12 cellular contexts compared by ENCODE assay signal in genomic region chr5:69416180-69416579, GRCh38. TPM values are rescaled to one million over a fixed set of nuclear protein-coding genes. Genes with fewer than 3 reads are reported as not detected.
DNase-seq lines count a peak whose midpoint lies in the region; ATAC-seq and TF ChIP-seq lines count a peak whose summit lies in the region.
"Had no signal": no experiment of that assay in that cellular context is flagged by ENCODE, and none has a peak within 500 bp of the region (broad histone marks: within the 10 kb centered on the region; RNA-seq: fewer than 3 reads in every experiment).

No MANE protein-coding gene starts in this region.

- TSS peak; percentile 58 for BruUV-seq in Caco-2 (replicated peaks; lab: Mats Ljungman, UMichigan)

- TF ChIP-seq CTCF in Caco-2 (IDR thresholded peaks at IDR 0.05; ENCODE audit: insufficient read depth in 1 of 2, low read depth in 1 of 2, low read length in 1 of 2, severe bottlenecking in 1 of 2, unreplicated experiment in 1 of 2) (no peak), Peyer's patch (IDR thresholded peaks at IDR 0.05) (no peak), chondrocyte (IDR thresholded peaks at IDR 0.05) (no peak)

- H3K27me3 Mint-ChIP-seq in Caco-2 (ENCODE audit: insufficient read depth, unreplicated experiment) = no peaks in the 10 kb centered on the region
- no peaks in the 10 kb centered on the region for H3K27me3 Mint-ChIP-seq in chondrocyte (ENCODE audit: low read depth)

- H3K27me3 ChIP-seq in Caco-2 (replicated peaks; ENCODE audit: control insufficient read depth, insufficient read depth, low read length) = no peaks in the 10 kb centered on the region
- H3K27me3 ChIP-seq in Peyer's patch = no peaks in the 10 kb centered on the region
- H3K27me3 ChIP-seq: adrenal gland had no signal

- H3K4me3 Mint-ChIP-seq in Caco-2 (ENCODE audit: unreplicated experiment) = peak overlapping the region; percentile 92
- H3K4me3 Mint-ChIP-seq in chondrocyte (ENCODE audit: unreplicated experiment) = no peak overlapping the region

- peak overlapping the region; percentile 93 for H3K27ac Mint-ChIP-seq in Caco-2 (ENCODE audit: unreplicated experiment)
- H3K27ac Mint-ChIP-seq in chondrocyte (ENCODE audit: unreplicated experiment) = no peak overlapping the region

- peaks cover 9% of the 10 kb centered on the region for H3K4me1 ChIP-seq in Caco-2
- H3K4me1 ChIP-seq in Peyer's patch = no peaks in the 10 kb centered on the region
- H3K4me1 ChIP-seq: adrenal gland had no signal

- H3K4me1 Mint-ChIP-seq in Caco-2 (ENCODE audit: low read depth, unreplicated experiment) = peaks cover 29% of the 10 kb centered on the region
- no peaks in the 10 kb centered on the region for H3K4me1 Mint-ChIP-seq in chondrocyte (ENCODE audit: low read depth)

- peak overlapping the region in 2 of 4 donors; percentile 90 to 96 for H3K27ac ChIP-seq in Peyer's patch
- H3K27ac ChIP-seq: adrenal gland had no signal

- H3K4me3 ChIP-seq in Caco-2 (ENCODE audit: low read depth, low read length) = peak overlapping the region; percentile 81
- H3K4me3 ChIP-seq in Peyer's patch = peak overlapping the region in 3 of 4 donors; percentile 55 to 88 (median 78)
- H3K4me3 ChIP-seq: K562 had no signal

- DNase-seq in Caco-2 = no peak
- no peak for DNase-seq in Peyer's patch
- DNase-seq in kidney tubule cell (ENCODE audit: low spot score) = peak; percentile 16
- DNase-seq in chondrocyte (ENCODE audit: low spot score) = no peak
- no peak for DNase-seq in ecto neural progenitor cell (ENCODE audit: low spot score)
- DNase-seq: adrenal gland; GF-D8; hippocampal formation; SIG-M5; stimulated activated CD4-positive, alpha-beta T cell treated with anti-CD3 and anti-CD28 coated beads, Interleukin-2, amount 100 ng/mL, for 48 hours had no signal

- intact Hi-C loops in Caco-2 (cut with micrococcal nuclease; ENCODE audit: unreplicated experiment) = loop anchor here (2.0 to 5.0 kb wide), 2 partner anchors 17 to 49 kb away; partner anchors contain the start of genes AK6, RAD17 and TAF9

- CTCF ChIA-PET in Caco-2 (lab: Charles Lee) = no interaction called here

- H3K36me3 ChIP-seq in Caco-2 (ENCODE audit: control insufficient read depth, insufficient read depth, low read length) (peaks cover 3% of the 10 kb centered on the region; the same call in 1 of the 2 replicates), Peyer's patch (peaks cover 0 to 21% (median 0%) of the 10 kb centered on the region in 3 donors)

- H3K9me3 ChIP-seq in Caco-2 (0 out of 2 replicates have a peak, but pooled peaks cover under 1% of the 10 kb centered on the region), Peyer's patch (no peaks in the 10 kb centered on the region)
- H3K9me3 ChIP-seq: adrenal gland had no signal

- POLR2A ChIA-PET in Caco-2 (lab: Charles Lee) = interaction anchor here (1.1 kb wide), 1 partner anchor 36 kb away, joined by 4 read pairs; no protein-coding TSS in a partner anchor

- no peak for TF ChIP-seq POLR2A in Peyer's patch (IDR thresholded peaks at IDR 0.05)

- H3K36me3 Mint-ChIP-seq in Caco-2 (ENCODE audit: insufficient read depth, unreplicated experiment) (peaks cover 52% of the 10 kb centered on the region), chondrocyte (ENCODE audit: low read depth) (peaks cover 21% of the 10 kb centered on the region)

- H3K9me3 Mint-ChIP-seq in Caco-2 (ENCODE audit: unreplicated experiment) (no peaks in the 10 kb centered on the region), chondrocyte (ENCODE audit: low read depth) (no peaks in the 10 kb centered on the region)

- no peak for ATAC-seq in HG03520 (IDR thresholded peaks at IDR 0.05; ENCODE audit: unreplicated experiment)
- ATAC-seq: K562 had no signal

RNA-seq across cellular contexts. Expression of gene MARVELD2, which starts 1.3 kb away (rescaled TPM):
- total RNA-seq in Caco-2 (2022) (47.2 and 50.3 TPM in 2 replicates), Peyer's patch (10 to 100 TPM in 3 of 4 donors, 1 to 10 TPM in 1; 9.1 to 67.3 (median 46.3) TPM), chondrocyte (1.2 to 2.2 TPM (median 2.0 TPM) in 3 replicates)

RNA-seq across cellular contexts. Expression of gene RAD17, which starts 46.6 kb away (rescaled TPM):
- 33.8 and 36.0 TPM in 2 replicates for total RNA-seq in Caco-2 (2022)
- total RNA-seq in Peyer's patch = 10 to 100 TPM in 3 of 4 donors, 1 to 10 TPM in 1; 7.3 to 47.0 (median 21.7) TPM
- 22.4 to 25.7 TPM (median 25.3 TPM) in 3 replicates for total RNA-seq in chondrocyte

RNA-seq across cellular contexts. Expression of gene AK6, which starts 46.9 kb away (rescaled TPM):
- 66.8 and 75.1 TPM in 2 replicates for total RNA-seq in Caco-2 (2022)
- 10 to 100 TPM in 2 of 4 donors, 1 to 10 TPM in 2; 5.0 to 31.0 (median 10.9) TPM for total RNA-seq in Peyer's patch
- total RNA-seq in chondrocyte = 32.5 to 38.6 TPM (median 33.0 TPM) in 3 replicates

RNA-seq across cellular contexts. Expression of gene TAF9, which starts 46.9 kb away (rescaled TPM):
- 92.5 and 101 TPM in 2 replicates for total RNA-seq in Caco-2 (2022)
- 10 to 100 TPM; 27.1 to 37.1 (median 32.9) TPM for total RNA-seq in Peyer's patch
- 49.4 to 75.6 TPM (median 64.8 TPM) in 3 replicates for total RNA-seq in chondrocyte
